ENCODE assay signal across 7 cellular contexts in genomic region chr22:27670701-27671412, GRCh38.
DNase-seq lines count a peak whose midpoint lies in the region; ATAC-seq and TF ChIP-seq lines count a peak whose summit lies in the region.

No MANE protein-coding gene starts in this region.

- no peaks in the 10 kb centered on the region for H3K36me3 ChIP-seq in left lung
- H3K36me3 ChIP-seq in upper lobe of left lung: no peaks in the 10 kb centered on the region

- intact Hi-C loops in left lung (cut with DNase I): no loop called here

- H3K27me3 ChIP-seq in left lung: peaks cover 0 to 18% of the 10 kb centered on the region in 2 donors
- peaks cover 0 to 4% (median 0%) of the 10 kb centered on the region in 4 donors for H3K27me3 ChIP-seq in upper lobe of left lung

- TF ChIP-seq POLR2A in upper lobe of left lung (IDR thresholded peaks at IDR 0.05): no peak

- WGBS in upper lobe of left lung, 2 donors: 24 to 31% methylated on average over 10 of the region's 16 CpGs

- peaks cover 63% of the 10 kb centered on the region for H3K4me1 Mint-ChIP-seq in chondrocyte (ENCODE audit: low read depth)
- H3K4me1 Mint-ChIP-seq in activated T-helper 17 cell treated with anti-CD3 and anti-CD28 coated beads, Interleukin-2, amount 50 U/mL, for 72 hours: no peaks in the 10 kb centered on the region

- H3K27me3 Mint-ChIP-seq in chondrocyte (ENCODE audit: low read depth): no peaks in the 10 kb centered on the region
- H3K27me3 Mint-ChIP-seq in activated T-helper 17 cell treated with anti-CD3 and anti-CD28 coated beads, Interleukin-2, amount 50 U/mL, for 72 hours: peaks cover 23% of the 10 kb centered on the region

- H3K36me3 Mint-ChIP-seq in chondrocyte (ENCODE audit: low read depth): peaks cover 2% of the 10 kb centered on the region
- no peaks in the 10 kb centered on the region for H3K36me3 Mint-ChIP-seq in activated T-helper 17 cell treated with anti-CD3 and anti-CD28 coated beads, Interleukin-2, amount 50 U/mL, for 72 hours (ENCODE audit: low read depth)

- H3K4me3 Mint-ChIP-seq in chondrocyte (ENCODE audit: unreplicated experiment): no peak overlapping the region
- no peak overlapping the region for H3K4me3 Mint-ChIP-seq in activated T-helper 17 cell treated with anti-CD3 and anti-CD28 coated beads, Interleukin-2, amount 50 U/mL, for 72 hours

- H3K9me3 ChIP-seq in left lung (peaks cover 0 to 3% of the 10 kb centered on the region in 2 donors), upper lobe of left lung (peaks cover 0 to 5% (median 4%) of the 10 kb centered on the region in 4 donors)

- ATAC-seq in left lung: peak; percentile 24
- ATAC-seq in upper lobe of left lung (ENCODE audit: low FRiP score in 2 of 2): peak in 1 of 2 donors; percentile 16
- ATAC-seq in activated T-helper 17 cell treated with anti-CD3 and anti-CD28 coated beads, Interleukin-2, amount 50 U/mL, for 72 hours (replicated peaks): no peak

- no peak for TF ChIP-seq EP300 in upper lobe of left lung (IDR thresholded peaks at IDR 0.05)

- TF ChIP-seq CTCF in chondrocyte (IDR thresholded peaks at IDR 0.05) (no peak), left lung (IDR thresholded peaks at IDR 0.05) (no peak), upper lobe of left lung (IDR thresholded peaks at IDR 0.05) (no peak)

- no peak overlapping the region for H3K4me3 ChIP-seq in left lung
- no peak overlapping the region for H3K4me3 ChIP-seq in upper lobe of left lung

- H3K9me3 Mint-ChIP-seq in chondrocyte (ENCODE audit: low read depth): peaks cover 5% of the 10 kb centered on the region
- peaks cover 5% of the 10 kb centered on the region for H3K9me3 Mint-ChIP-seq in activated T-helper 17 cell treated with anti-CD3 and anti-CD28 coated beads, Interleukin-2, amount 50 U/mL, for 72 hours

- H3K4me1 ChIP-seq in left lung (peaks cover 10 to 11% of the 10 kb centered on the region in 2 donors), upper lobe of left lung (peaks cover 16 to 30% (median 24%) of the 10 kb centered on the region in 4 donors)

- DNase-seq in HuH-7.5 (ENCODE audit: low spot score): peak; percentile 65
- DNase-seq in chondrocyte (ENCODE audit: low spot score): no peak
- no peak for DNase-seq in left lung
- DNase-seq in upper lobe of left lung: peak; percentile 26 to 60
- DNase-seq in stimulated activated CD4-positive, alpha-beta T cell treated with anti-CD3 and anti-CD28 coated beads, Interleukin-2, amount 100 ng/mL, for 48 hours: no peak
- DNase-seq in NCI-H2107 (lab: John Stamatoyannopoulos, UW): no peak

- peak overlapping the region; percentile 74 for H3K27ac Mint-ChIP-seq in chondrocyte (ENCODE audit: unreplicated experiment)
- H3K27ac Mint-ChIP-seq in activated T-helper 17 cell treated with anti-CD3 and anti-CD28 coated beads, Interleukin-2, amount 50 U/mL, for 72 hours: no peak overlapping the region

- H3K27ac ChIP-seq in left lung: peak overlapping the region in 1 of 2 donors; percentile 0
- peak overlapping the region; percentile 32 to 78 (median 66) for H3K27ac ChIP-seq in upper lobe of left lung

Comparison
In these comparisons a context has a peak if more than half of its experiments do, and no peak if none do; other contexts are left out.
1. DNase-seq: peak in HuH-7.5 (single experiment) and upper lobe of left lung (2 of 2); none in chondrocyte (single experiment), left lung (0 of 2), stimulated activated CD4-positive, alpha-beta T cell treated with anti-CD3 and anti-CD28 coated beads, Interleukin-2, amount 100 ng/mL, for 48 hours (0 of 2) and NCI-H2107 (single experiment).